ENCODE assay signal across 15 cellular contexts in genomic region chr9:122338989-122339388, GRCh38.
"Had no signal": no experiment of that assay in that cellular context is flagged by ENCODE, and none has a peak within 500 bp of the region (broad histone marks: within the 10 kb centered on the region; RNA-seq: fewer than 3 reads in every experiment).

No MANE protein-coding gene starts in this region.

- H3K36me3 ChIP-seq: left lung, transverse colon had no signal

- H3K27ac ChIP-seq: left lung, transverse colon, VCaP had no signal

- H3K27me3 ChIP-seq: transverse colon had no signal

- FAIRE-seq: astrocyte, endometrium had no signal

- H3K9me3 ChIP-seq: left lung, transverse colon had no signal

- H3K4me3 ChIP-seq: left lung, transverse colon had no signal

- H3K4me1 ChIP-seq: transverse colon had no signal

- ATAC-seq: activated CD8-positive, alpha-beta T cell treated with anti-CD3 and anti-CD28 coated beads for 36 hours; esophagus mucosa; left lung; T-cell had no signal

- DNase-seq: activated CD8-positive, alpha-beta memory T cell treated with anti-CD3 and anti-CD28 coated beads, Interleukin-2, amount 50 U/mL, for 4 hours; activated CD8-positive, alpha-beta T cell treated with anti-CD3 and anti-CD28 coated beads for 36 hours; activated naive CD4-positive, alpha-beta T cell; left lung; mesendoderm; right cardiac atrium; stimulated activated CD4-positive, alpha-beta T cell treated with anti-CD3 and anti-CD28 coated beads, Interleukin-1b, Interleukin-23, amount 100 ng/mL, for 48 hours; stimulated activated naive CD4-positive, alpha-beta T cell; T-cell; T1000; transverse colon had no signal
